24 cellular contexts compared by ENCODE assay signal in the genomic region with DNA sequence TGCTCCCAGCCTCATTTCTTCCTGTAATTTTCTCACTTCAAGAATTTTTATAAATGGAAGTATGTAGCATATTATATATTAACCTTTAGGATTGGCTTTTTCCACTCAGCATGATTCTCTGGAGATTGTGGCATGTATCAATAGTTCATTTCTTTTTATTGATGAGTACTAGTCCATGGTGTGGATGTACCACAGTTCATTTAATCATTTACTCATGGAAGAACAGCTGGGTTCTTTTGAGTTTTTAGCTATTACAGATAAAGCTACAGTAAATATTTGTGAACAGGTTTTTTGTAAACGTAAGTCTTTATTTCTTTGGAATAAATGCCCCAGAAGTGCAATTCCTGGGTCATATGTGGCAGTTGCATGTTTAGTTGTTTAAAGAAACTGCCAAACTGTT.
A peak's percentile ranks its signal among the peaks of the same experiment; 100 is the strongest.
DNase-seq lines count a peak whose midpoint lies in the region; ATAC-seq, FAIRE-seq and TF ChIP-seq lines count a peak whose summit lies in the region.
"Had no signal": no experiment of that assay in that cellular context is flagged by ENCODE, and none has a peak within 500 bp of the region (broad histone marks: within the 10 kb centered on the region; RNA-seq: fewer than 3 reads in every experiment).

No MANE protein-coding gene starts in this region.

- no peak overlapping the region for H3K4me3 Mint-ChIP-seq in progenitor cell of endocrine pancreas (ENCODE audit: low read depth)
- H3K4me3 Mint-ChIP-seq: B cell; CD4-positive, alpha-beta T cell; CD8-positive, alpha-beta T cell had no signal

- H3K27ac ChIP-seq in liver (ENCODE audit: low read depth in 1 of 2, low read length in 2 of 2), result no peak overlapping the region
- no peak overlapping the region for H3K27ac ChIP-seq in heart right ventricle
- H3K27ac ChIP-seq: 22Rv1; A549; BLaER1 treated with 17β-estradiol and CSF1 and Interleukin-3, amounts not matched to agents 10 nM and 100 nM; C4-2B had no signal

- intact Hi-C loops in heart right ventricle (cut with DNase I), result no loop called here

- WGBS in liver, result 36% methylated on average over 1 of the region's 1 CpG
- 92 to 100% methylated on average over 1 of the region's 1 CpG for WGBS in heart right ventricle, 2 donors

- no peak for DNase-seq in GM12892 (ENCODE audit: insufficient read length)
- DNase-seq in left lobe of liver (ENCODE audit: low spot score), result no peak
- no peak for DNase-seq in progenitor cell of endocrine pancreas (ENCODE audit: low spot score, unreplicated experiment)
- DNase-seq in activated CD4-positive, alpha-beta T cell treated with anti-CD3 and anti-CD28 coated beads for 4 hours, result no peak
- no peak for DNase-seq in NCI-H345 (lab: John Stamatoyannopoulos, UW)
- DNase-seq in heart right ventricle, result no peak
- DNase-seq: AML-193; Calu3; CD4-positive, alpha-beta T cell; CD8-positive, alpha-beta T cell; DMS79; DND-41; EL; GDM1 had no signal

- no peaks in the 10 kb centered on the region for H3K9me3 ChIP-seq in liver (ENCODE audit: control insufficient read depth in 4 of 4, low read length in 3 of 4)
- no peaks in the 10 kb centered on the region for H3K9me3 ChIP-seq in heart right ventricle
- H3K9me3 ChIP-seq: A549; BLaER1 treated with 17β-estradiol and CSF1 and Interleukin-3, amounts not matched to agents 10 nM and 100 nM; Caco-2 had no signal

- peak overlapping the region; percentile 66 for H3K27ac Mint-ChIP-seq in progenitor cell of endocrine pancreas
- H3K27ac Mint-ChIP-seq: B cell; CD4-positive, alpha-beta T cell; CD8-positive, alpha-beta T cell had no signal

- TF ChIP-seq POLR2A in GM12892 (IDR thresholded peaks at IDR 0.05; ENCODE audit: low read depth, low read length), result no peak

- peak; percentile 5 for FAIRE-seq in GM12892 (lab: Jason Lieb, UNC)
- FAIRE-seq: A549, D721Med, GM12878, GM19239 had no signal

- peaks cover 19% of the 10 kb centered on the region for H3K36me3 Mint-ChIP-seq in progenitor cell of endocrine pancreas (ENCODE audit: insufficient read depth)

- peaks cover 13% of the 10 kb centered on the region for H3K4me1 Mint-ChIP-seq in progenitor cell of endocrine pancreas (ENCODE audit: low read depth)

- no peaks in the 10 kb centered on the region for H3K27me3 Mint-ChIP-seq in progenitor cell of endocrine pancreas
- H3K27me3 Mint-ChIP-seq: B cell; CD4-positive, alpha-beta T cell had no signal

- TF ChIP-seq RAD21 in liver (IDR thresholded peaks at IDR 0.05), result no peak

- no peaks in the 10 kb centered on the region for H3K27me3 ChIP-seq in liver (ENCODE audit: control insufficient read depth in 4 of 4, insufficient read depth in 4 of 4, low read length in 3 of 4)
- no peaks in the 10 kb centered on the region for H3K27me3 ChIP-seq in heart right ventricle
- H3K27me3 ChIP-seq: BLaER1 treated with 17β-estradiol and CSF1 and Interleukin-3, amounts not matched to agents 10 nM and 100 nM had no signal

- no peak for TF ChIP-seq CTCF in liver (IDR thresholded peaks at IDR 0.05; ENCODE audit: low read depth, low read length, missing input control)
- TF ChIP-seq CTCF in progenitor cell of endocrine pancreas (IDR thresholded peaks at IDR 0.05; ENCODE audit: unreplicated experiment), result no peak
- no peak for TF ChIP-seq CTCF in heart right ventricle (IDR thresholded peaks at IDR 0.05)

- H3K4me1 ChIP-seq in liver (ENCODE audit: control insufficient read depth in 4 of 4, insufficient read depth in 4 of 4, low read length in 3 of 4), result peaks cover 0 to 24% (median 16%) of the 10 kb centered on the region in 4 donors
- no peaks in the 10 kb centered on the region for H3K4me1 ChIP-seq in heart right ventricle
- H3K4me1 ChIP-seq: A549; BLaER1 treated with 17β-estradiol and CSF1 and Interleukin-3, amounts not matched to agents 10 nM and 100 nM; Caco-2 had no signal

- no peak overlapping the region for H3K4me3 ChIP-seq in liver (ENCODE audit: low read depth in 1 of 3, low read length in 3 of 3)
- no peak overlapping the region for H3K4me3 ChIP-seq in heart right ventricle
- H3K4me3 ChIP-seq: A549; BLaER1 treated with 17β-estradiol and CSF1 and Interleukin-3, amounts not matched to agents 10 nM and 100 nM; GM12878 had no signal

- no peaks in the 10 kb centered on the region for H3K9me3 Mint-ChIP-seq in progenitor cell of endocrine pancreas (ENCODE audit: low read depth)
- H3K9me3 Mint-ChIP-seq: CD4-positive, alpha-beta T cell; CD8-positive, alpha-beta T cell had no signal

- H3K36me3 ChIP-seq in liver (ENCODE audit: control insufficient read depth in 4 of 4, insufficient read depth in 3 of 4, low read depth in 1 of 4, low read length in 3 of 4), result peaks cover 3 to 11% (median 8%) of the 10 kb centered on the region in 4 donors
- peaks cover 0 to 92% (median 29%) of the 10 kb centered on the region in 9 donors for H3K36me3 ChIP-seq in heart right ventricle

- ATAC-seq in left lobe of liver (peak; percentile 78), heart right ventricle (no peak)
- ATAC-seq: CD8-positive, alpha-beta T cell; GM12878 had no signal

- H3K9ac ChIP-seq in liver (ENCODE audit: low read depth in 1 of 2, low read length in 2 of 2), result no peak overlapping the region
- H3K9ac ChIP-seq: BLaER1 treated with 17β-estradiol and CSF1 and Interleukin-3, amounts not matched to agents 10 nM and 100 nM had no signal

TF ChIP-seq in liver, 16 proteins besides CTCF, POLR2A, EP300 and RAD21:
- peak; percentile 24 to 29 for TF ChIP-seq HNF4A (conservative IDR thresholded peaks at IDR 0.05)
- TF ChIP-seq RXRA (IDR thresholded peaks at IDR 0.05), result peak in 1 of 2 donors; percentile 34
- TF ChIP-seq JUND (IDR thresholded peaks at IDR 0.05), result no peak
